Comparison of ENCODE assay signal across 27 cellular contexts in the genomic region with DNA sequence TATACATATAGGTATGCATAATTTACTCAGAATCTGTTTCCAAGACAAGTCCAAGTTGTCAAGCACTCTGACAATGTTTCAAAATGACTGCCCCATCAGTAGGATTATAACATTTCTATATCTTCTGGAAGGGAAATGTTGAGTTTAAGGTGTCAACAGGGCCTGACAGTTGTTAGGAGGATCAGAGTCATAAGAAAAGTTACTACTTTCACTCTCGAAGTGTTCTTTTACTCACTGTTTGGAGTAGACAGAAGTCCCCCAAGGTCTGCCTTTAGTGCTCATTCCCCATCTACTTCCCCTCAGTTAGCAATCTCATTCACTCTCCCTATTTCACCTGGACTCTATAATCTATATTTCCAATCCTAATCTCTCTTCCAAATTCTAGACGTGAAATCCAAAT.
"Had no signal": no experiment of that assay in that cellular context is flagged by ENCODE, and none has a peak within 500 bp of the region (broad histone marks: within the 10 kb centered on the region; RNA-seq: fewer than 3 reads in every experiment).

No MANE protein-coding gene starts in this region.

- H3K79me2 ChIP-seq: hepatocyte had no signal

- H3K27ac ChIP-seq: breast epithelium, gastroesophageal sphincter, hepatocyte, left ventricle myocardium inferior, neutrophil, ovary, right lobe of liver, vagina, VCaP had no signal

- H3K27ac Mint-ChIP-seq: activated naive CD4-positive, alpha-beta T cell treated with anti-CD3 and anti-CD28 coated beads, Interleukin-2, amount 10 ng/mL, durations not matched to agents 7 days and 5 days; natural killer cell; progenitor cell of endocrine pancreas; stimulated activated naive CD8-positive, alpha-beta T cell treated with anti-CD3 and anti-CD28 coated beads, Interleukin-15, Interleukin-2, amounts not matched to agents 100 ng/mL and 50 ng/mL, for 24 hours; T-helper 1 cell treated with Interleukin-12 subunit alpha and Interleukin-12 subunit beta and Interleukin-4 antibody, amounts not matched to agents 30 μg/mL and 1 μg/mL, for 36 hours; type B pancreatic cell had no signal

- H3K4me2 ChIP-seq: hepatocyte had no signal

- H3K36me3 Mint-ChIP-seq: activated naive CD4-positive, alpha-beta T cell treated with anti-CD3 and anti-CD28 coated beads, Interleukin-2, amount 10 ng/mL, durations not matched to agents 7 days and 5 days; natural killer cell; type B pancreatic cell had no signal

- H3K4me3 ChIP-seq: breast epithelium, gastroesophageal sphincter, hepatocyte, left ventricle myocardium inferior, lung, ovary, right lobe of liver, vagina had no signal

- H3K36me3 ChIP-seq: breast epithelium, gastroesophageal sphincter, left ventricle myocardium inferior, neutrophil, ovary, right lobe of liver, vagina had no signal

- H3K27me3 Mint-ChIP-seq: progenitor cell of endocrine pancreas, type B pancreatic cell had no signal

- H3K9me3 ChIP-seq: breast epithelium, neutrophil, ovary, right lobe of liver, vagina had no signal

- ATAC-seq: gastroesophageal sphincter, natural killer cell, right lobe of liver had no signal

- DNase-seq: activated CD4-positive, alpha-beta T cell treated with anti-CD3 and anti-CD28 coated beads for 48 hours; activated CD8-positive, alpha-beta memory T cell treated with anti-CD3 and anti-CD28 coated beads, Interleukin-2, amount 50 U/mL, for 4 hours; activated effector memory CD4-positive, alpha-beta T cell treated with Interleukin-2 at 50 U/mL for 16 hours; activated naive CD4-positive, alpha-beta T cell treated with anti-CD3 and anti-CD28 coated beads, Interleukin-2, amount 10 ng/mL, durations not matched to agents 7 days and 5 days; activated T-cell treated with anti-CD3 and anti-CD28 coated beads, Interleukin-2, amount 50 U/mL, for 48 hours; central memory CD4-positive, alpha-beta T cell; islet precursor cell; left ventricle myocardium inferior; mesendoderm; natural killer cell; ovary; right lobe of liver; stimulated activated CD4-positive, alpha-beta T cell treated with anti-CD3 and anti-CD28 coated beads, Interleukin-2, amount 100 ng/mL, for 48 hours; substantia nigra; SW 1271; T-helper 9 cell had no signal

- H3K4me3 Mint-ChIP-seq: activated naive CD4-positive, alpha-beta T cell treated with anti-CD3 and anti-CD28 coated beads, Interleukin-2, amount 10 ng/mL, durations not matched to agents 7 days and 5 days; natural killer cell; stimulated activated naive CD8-positive, alpha-beta T cell treated with anti-CD3 and anti-CD28 coated beads, Interleukin-15, Interleukin-2, amounts not matched to agents 100 ng/mL and 50 ng/mL, for 24 hours; T-helper 1 cell treated with Interleukin-12 subunit alpha and Interleukin-12 subunit beta and Interleukin-4 antibody, amounts not matched to agents 30 μg/mL and 1 μg/mL, for 36 hours; type B pancreatic cell had no signal

- H2AFZ ChIP-seq: hepatocyte had no signal

- H3K9me3 Mint-ChIP-seq: activated naive CD4-positive, alpha-beta T cell treated with anti-CD3 and anti-CD28 coated beads, Interleukin-2, amount 10 ng/mL, durations not matched to agents 7 days and 5 days; natural killer cell; stimulated activated naive CD8-positive, alpha-beta T cell treated with anti-CD3 and anti-CD28 coated beads, Interleukin-15, Interleukin-2, amounts not matched to agents 100 ng/mL and 50 ng/mL, for 24 hours; T-helper 1 cell treated with Interleukin-12 subunit alpha and Interleukin-12 subunit beta and Interleukin-4 antibody, amounts not matched to agents 30 μg/mL and 1 μg/mL, for 36 hours; type B pancreatic cell had no signal

- H3K4me1 ChIP-seq: breast epithelium, gastroesophageal sphincter, left ventricle myocardium inferior, right lobe of liver, vagina had no signal

- H3K27me3 ChIP-seq: breast epithelium, gastroesophageal sphincter, hepatocyte, neutrophil, ovary, right lobe of liver, vagina had no signal

- H3K4me1 Mint-ChIP-seq: activated naive CD4-positive, alpha-beta T cell treated with anti-CD3 and anti-CD28 coated beads, Interleukin-2, amount 10 ng/mL, durations not matched to agents 7 days and 5 days; natural killer cell had no signal
